8 cellular contexts compared by ENCODE assay signal in genomic region chr2:182980115-182980514, GRCh38. TPM values are rescaled to one million over a fixed set of nuclear protein-coding genes. Genes with fewer than 3 reads are reported as not detected.
DNase-seq lines count a peak whose midpoint lies in the region; ATAC-seq and TF ChIP-seq lines count a peak whose summit lies in the region.

No MANE protein-coding gene starts in this region.

- H3K9me3 ChIP-seq in liver (ENCODE audit: control insufficient read depth in 4 of 4, low read length in 3 of 4) (no peaks in the 10 kb centered on the region), WERI-Rb-1 (ENCODE audit: severe bottlenecking) (no peaks in the 10 kb centered on the region)

- intact Hi-C loops in CD14-positive monocyte (cut with micrococcal nuclease): no loop called here

- H3K27me3 ChIP-seq in liver (ENCODE audit: control insufficient read depth in 4 of 4, insufficient read depth in 4 of 4, low read length in 3 of 4) (no peaks in the 10 kb centered on the region), WERI-Rb-1 (ENCODE audit: insufficient read depth, low read depth, severe bottlenecking) (no peaks in the 10 kb centered on the region)

- no peak for DNase-seq in CD14-positive monocyte (ENCODE audit: low spot score)
- DNase-seq in NCI-H345 treated with DMSO at 0.1 percent for 48 hours (lab: John Stamatoyannopoulos, UW; ENCODE audit: unreplicated experiment): peak; percentile 70
- peak; percentile 15 for DNase-seq in brain pericyte (ENCODE audit: low read depth, low spot score)
- no peak for DNase-seq in activated CD4-positive, alpha-beta T cell treated with anti-CD3 and anti-CD28 coated beads for 48 hours
- DNase-seq in WERI-Rb-1: no peak

- H3K4me3 ChIP-seq in liver (ENCODE audit: low read depth in 1 of 3, low read length in 3 of 3): no peak overlapping the region
- no peak overlapping the region for H3K4me3 ChIP-seq in WERI-Rb-1 (ENCODE audit: low read depth, low read length)

- no peaks in the 10 kb centered on the region for H3K4me1 Mint-ChIP-seq in CD14-positive monocyte

- peak; percentile 81 for TF ChIP-seq CTCF in CD14-positive monocyte (IDR thresholded peaks at IDR 0.05)
- peak; percentile 47 for TF ChIP-seq CTCF in liver (IDR thresholded peaks at IDR 0.05; ENCODE audit: low read depth, low read length, missing input control)
- no peak for TF ChIP-seq CTCF in WERI-Rb-1 (IDR thresholded peaks at IDR 0.05; ENCODE audit: low read depth, low read length)

- H3K36me3 ChIP-seq in liver (ENCODE audit: control insufficient read depth in 4 of 4, insufficient read depth in 3 of 4, low read depth in 1 of 4, low read length in 3 of 4) (peaks cover 2 to 21% (median 10%) of the 10 kb centered on the region in 4 donors), WERI-Rb-1 (peaks cover 42% of the 10 kb centered on the region)

- H3K4me1 ChIP-seq in liver (ENCODE audit: control insufficient read depth in 4 of 4, insufficient read depth in 4 of 4, low read length in 3 of 4): peaks cover 0 to 3% (median 0%) of the 10 kb centered on the region in 4 donors

- no peak overlapping the region for H3K4me3 Mint-ChIP-seq in CD14-positive monocyte

- H3K9ac ChIP-seq in liver (ENCODE audit: low read depth in 1 of 2, low read length in 2 of 2): no peak overlapping the region

- peak; percentile 72 for ATAC-seq in GM19328 (IDR thresholded peaks at IDR 0.05; ENCODE audit: unreplicated experiment)
- ATAC-seq in HG03378 (IDR thresholded peaks at IDR 0.05; ENCODE audit: unreplicated experiment): peak; percentile 80

- no peak overlapping the region for H3K27ac ChIP-seq in liver (ENCODE audit: low read depth in 1 of 2, low read length in 2 of 2)
- no peak overlapping the region for H3K27ac ChIP-seq in WERI-Rb-1

- H3K9me3 Mint-ChIP-seq in CD14-positive monocyte: no peaks in the 10 kb centered on the region

- peaks cover 2 to 5% (median 5%) of the 10 kb centered on the region in 3 donors for H3K27me3 Mint-ChIP-seq in CD14-positive monocyte (ENCODE audit: low read depth in 3 of 3)

- no peak overlapping the region for H3K27ac Mint-ChIP-seq in CD14-positive monocyte

- no peaks in the 10 kb centered on the region for H3K36me3 Mint-ChIP-seq in CD14-positive monocyte

- peak; percentile 81 to 83 for TF ChIP-seq RAD21 in liver (IDR thresholded peaks at IDR 0.05)

TF ChIP-seq in liver, 16 proteins besides CTCF, POLR2A, EP300 and RAD21:
- no peak for TF ChIP-seq REST (IDR thresholded peaks at IDR 0.05)
- TF ChIP-seq JUND (IDR thresholded peaks at IDR 0.05): no peak
- TF ChIP-seq ZBTB33 (IDR thresholded peaks at IDR 0.05): no peak
- no peak for TF ChIP-seq ATF3 (IDR thresholded peaks at IDR 0.05)
- TF ChIP-seq SP1 (IDR thresholded peaks at IDR 0.05): no peak
- no peak for TF ChIP-seq YY1 (IDR thresholded peaks at IDR 0.05)
TF ChIP-seq in liver: peak in this region for 0.

RNA-seq across cellular contexts. Expression of gene NCKAP1, which starts 58.1 kb away (rescaled TPM):
- polyA plus RNA-seq in CD14-positive monocyte: not detected
- total RNA-seq in liver: 10 to 100 TPM; 26.4 to 64.2 TPM
- 10 to 100 TPM; 16.1 to 22.3 TPM for polyA plus RNA-seq in liver

Comparison
In these comparisons a context has a peak if more than half of its experiments do, and no peak if none do; other contexts are left out.
1. DNase-seq: peak in NCI-H345 treated with DMSO at 0.1 percent for 48 hours (single experiment) and brain pericyte (single experiment); none in CD14-positive monocyte (single experiment), activated CD4-positive, alpha-beta T cell treated with anti-CD3 and anti-CD28 coated beads for 48 hours (single experiment) and WERI-Rb-1 (single experiment).
2. RNA of gene NCKAP1, which starts 58.1 kb away (polyA plus RNA-seq): 16.1 to 22.3 TPM in liver; not detected in CD14-positive monocyte; every median in the first group is over 10 times any median in the second.